20 cellular contexts compared by ENCODE assay signal in genomic region chr20:17601957-17602356, GRCh38. TPM values are rescaled to one million over a fixed set of nuclear protein-coding genes. Genes with fewer than 3 reads are reported as not detected.
DNase-seq lines count a peak whose midpoint lies in the region; ATAC-seq, FAIRE-seq and TF ChIP-seq lines count a peak whose summit lies in the region.
"Had no signal": no experiment of that assay in that cellular context is flagged by ENCODE, and none has a peak within 500 bp of the region (broad histone marks: within the 10 kb centered on the region; RNA-seq: fewer than 3 reads in every experiment).

No MANE protein-coding gene starts in this region.

- no peak for TF ChIP-seq POLR2A in GM12891 (IDR thresholded peaks at IDR 0.05; ENCODE audit: low read depth, low read length)
- no peak for TF ChIP-seq POLR2A in sigmoid colon (IDR thresholded peaks at IDR 0.05)

- no peak overlapping the region for H3K4me3 ChIP-seq in iPS-18a (ENCODE audit: low read length)
- no peak overlapping the region for H3K4me3 ChIP-seq in sigmoid colon
- H3K4me3 ChIP-seq in small intestine (ENCODE audit: low read depth in 1 of 2, low read length in 2 of 2), result no peak overlapping the region
- H3K4me3 ChIP-seq: heart left ventricle, neural progenitor cell, Peyer's patch had no signal

- peak overlapping the region; percentile 34 for H3K27ac Mint-ChIP-seq in T-helper 17 cell
- H3K27ac Mint-ChIP-seq: neural progenitor cell; stimulated activated naive CD8-positive, alpha-beta T cell treated with anti-CD3 and anti-CD28 coated beads, Interleukin-15, amount 100 ng/mL, for 72 hours had no signal

- peaks cover 18% of the 10 kb centered on the region for H3K4me1 Mint-ChIP-seq in T-helper 17 cell
- H3K4me1 Mint-ChIP-seq: stimulated activated naive CD8-positive, alpha-beta T cell treated with anti-CD3 and anti-CD28 coated beads, Interleukin-15, amount 100 ng/mL, for 72 hours had no signal

- H3K27me3 Mint-ChIP-seq in T-helper 17 cell, result no peaks in the 10 kb centered on the region
- H3K27me3 Mint-ChIP-seq: stimulated activated naive CD8-positive, alpha-beta T cell treated with anti-CD3 and anti-CD28 coated beads, Interleukin-15, amount 100 ng/mL, for 72 hours had no signal

- TF ChIP-seq EP300 in sigmoid colon (IDR thresholded peaks at IDR 0.05), result no peak

- DNase-seq in GM12891 (ENCODE audit: insufficient read length, low spot score) (no peak), T-helper 17 cell (no peak), sigmoid colon (no peak), NCI-H2107 treated with DMSO at 0.1 percent for 48 hours (lab: John Stamatoyannopoulos, UW; ENCODE audit: unreplicated experiment) (no peak), small intestine (no peak), COR-L47 (lab: John Stamatoyannopoulos, UW) (no peak)
- DNase-seq: activated CD4-positive, alpha-beta T cell treated with anti-CD3 and anti-CD28 coated beads for 1 hour; activated gamma-delta T cell; amygdala; heart left ventricle; kidney; mesendoderm; NCI-H1417 treated with DMSO at 0.1 percent for 48 hours; Peyer's patch; stimulated activated naive CD8-positive, alpha-beta T cell treated with anti-CD3 and anti-CD28 coated beads, Interleukin-15, amount 100 ng/mL, for 72 hours; T-helper 9 cell had no signal

- H3K9ac ChIP-seq in iPS-18a (ENCODE audit: low read length), result peak overlapping the region; percentile 21
- H3K9ac ChIP-seq: neural progenitor cell had no signal

- WGBS in sigmoid colon, 2 donors, result 22 to 48% methylated on average over 4 of the region's 4 CpGs
- 52 to 66% (median 59%) methylated on average over 4 of the region's 4 CpGs for WGBS in small intestine, 3 donors

- no peaks in the 10 kb centered on the region for H3K9me3 ChIP-seq in T-helper 17 cell (ENCODE audit: control insufficient read depth, low read length, poor library complexity, severe bottlenecking)
- H3K9me3 ChIP-seq in iPS-18a (ENCODE audit: control insufficient read depth, low read depth, low read length), result no peaks in the 10 kb centered on the region
- no peaks in the 10 kb centered on the region for H3K9me3 ChIP-seq in sigmoid colon
- H3K9me3 ChIP-seq in small intestine (ENCODE audit: control insufficient read depth, low read depth), result no peaks in the 10 kb centered on the region
- H3K9me3 ChIP-seq: heart left ventricle, Peyer's patch had no signal

- FAIRE-seq in GM12891 (lab: Jason Lieb, UNC) (peak; percentile 52), small intestine (lab: Jason Lieb, UNC) (no peak)
- FAIRE-seq: kidney, urothelium cell line had no signal

- no peak for ATAC-seq in T-helper 17 cell
- ATAC-seq in GM19351 (IDR thresholded peaks at IDR 0.05; ENCODE audit: unreplicated experiment), result no peak
- ATAC-seq: heart left ventricle; stimulated activated naive CD8-positive, alpha-beta T cell treated with anti-CD3 and anti-CD28 coated beads, Interleukin-15, amount 100 ng/mL, for 72 hours had no signal

- H3K27me3 ChIP-seq in iPS-18a (ENCODE audit: control insufficient read depth, insufficient read depth, low read length) (no peaks in the 10 kb centered on the region), sigmoid colon (no peaks in the 10 kb centered on the region), small intestine (ENCODE audit: control insufficient read depth in 2 of 2, insufficient read depth in 2 of 2, low read length in 2 of 2) (no peaks in the 10 kb centered on the region)
- H3K27me3 ChIP-seq: heart left ventricle, neural progenitor cell, Peyer's patch had no signal

- peaks cover 9% of the 10 kb centered on the region for H3K36me3 ChIP-seq in iPS-18a (ENCODE audit: control insufficient read depth, low read depth, low read length)
- peaks cover 8 to 62% (median 13%) of the 10 kb centered on the region in 4 donors for H3K36me3 ChIP-seq in sigmoid colon
- H3K36me3 ChIP-seq in small intestine (ENCODE audit: control insufficient read depth in 2 of 2, insufficient read depth in 2 of 2, low read length in 2 of 2), result no peaks in the 10 kb centered on the region
- H3K36me3 ChIP-seq: neural progenitor cell had no signal

- H3K4me1 ChIP-seq in iPS-18a (ENCODE audit: control insufficient read depth, low read depth, low read length) (peaks cover 14% of the 10 kb centered on the region), sigmoid colon (peaks cover 0 to 100% (median 94%) of the 10 kb centered on the region in 4 donors), small intestine (ENCODE audit: control insufficient read depth in 2 of 2, insufficient read depth in 1 of 2, low read depth in 1 of 2, low read length in 1 of 2) (no peaks in the 10 kb centered on the region)

- H3K4me3 Mint-ChIP-seq in T-helper 17 cell, result peak overlapping the region; percentile 36
- H3K4me3 Mint-ChIP-seq: neural progenitor cell; stimulated activated naive CD8-positive, alpha-beta T cell treated with anti-CD3 and anti-CD28 coated beads, Interleukin-15, amount 100 ng/mL, for 72 hours had no signal

- TF ChIP-seq CTCF in sigmoid colon (IDR thresholded peaks at IDR 0.05), result no peak

- H3K36me3 Mint-ChIP-seq in T-helper 17 cell (ENCODE audit: low read depth), result peaks cover 3% of the 10 kb centered on the region

- H3K27ac ChIP-seq in iPS-18a (ENCODE audit: low read length) (no peak overlapping the region), sigmoid colon (peak overlapping the region; percentile 17 to 100 (median 72)), small intestine (ENCODE audit: low read depth in 1 of 2, low read length in 1 of 2) (no peak overlapping the region)
- H3K27ac ChIP-seq: neural progenitor cell, Peyer's patch had no signal

- intact Hi-C loops in sigmoid colon (cut with DNase I), result no loop called here

TF ChIP-seq in GM12891, 5 proteins besides CTCF, POLR2A, EP300 and RAD21:
- TF ChIP-seq TAF1 (IDR thresholded peaks at IDR 0.05; ENCODE audit: low read depth, low read length) (no peak), POU2F2 (IDR thresholded peaks at IDR 0.05; ENCODE audit: low read depth, low read length) (no peak)

RNA-seq across cellular contexts. Expression of gene DSTN, which starts 32.1 kb away (rescaled TPM):
- 61.6 TPM for polyA plus RNA-seq in GM12891 (2012; ENCODE audit: low read depth, missing spikeins)
- total RNA-seq in T-helper 17 cell (10 to 100 TPM; 41.4 to 46.5 TPM), sigmoid colon (1,000 to 10,000 TPM; 1,872 to 2,237 (median 1,948) TPM)
- polyA plus RNA-seq in sigmoid colon (100 to 1,000 TPM; 429 to 672 (median 586) TPM), small intestine (100 to 1,000 TPM; 145 to 360 (median 189) TPM)

Comparison
In these comparisons a context has a peak if more than half of its experiments do, and no peak if none do; other contexts are left out.
1. H3K27ac ChIP-seq: peak in sigmoid colon (4 of 4); none in iPS-18a (single experiment) and small intestine (0 of 2).
2. RNA of gene DSTN, which starts 32.1 kb away (total RNA-seq): 1,872 to 2,237 TPM in sigmoid colon; 41.4 to 46.5 TPM in T-helper 17 cell; every median in the first group is over 10 times any median in the second.